11 cellular contexts compared by ENCODE assay signal in genomic region chr1:34165422-34165921, GRCh38. TPM values are rescaled to one million over a fixed set of nuclear protein-coding genes. Genes with fewer than 3 reads are reported as not detected.
DNase-seq lines count a peak whose midpoint lies in the region; TF ChIP-seq lines count a peak whose summit lies in the region.
"Had no signal": no experiment of that assay in that cellular context is flagged by ENCODE, and none has a peak within 500 bp of the region (broad histone marks: within the 10 kb centered on the region; RNA-seq: fewer than 3 reads in every experiment).

No MANE protein-coding gene starts in this region.

- H3K4me1 Mint-ChIP-seq in nephron progenitor cell = peaks cover 46% of the 10 kb centered on the region

- intact Hi-C loops in dorsolateral prefrontal cortex (cut with DNase I) = loop anchor here (10.0 kb wide), 3 partner anchors 101 to 579 kb away; no protein-coding TSS in a partner anchor
- intact Hi-C loops in posterior cingulate gyrus (cut with DNase I) = loop anchor here (10.0 kb wide), 1 partner anchor 291 kb away; no protein-coding TSS in a partner anchor

- H3K27ac ChIP-seq in AG04450 (ENCODE audit: low read depth, low read length) (no peak overlapping the region), HEK293 (ENCODE audit: extremely low read depth, low read depth, low read length) (no peak overlapping the region), dorsolateral prefrontal cortex (peak overlapping the region in 56 of 59 donors; percentile 23 to 97 (median 86))

- H3K9me3 ChIP-seq in AG04450 (ENCODE audit: control insufficient read depth, insufficient read depth, low read length) (no peaks in the 10 kb centered on the region; the same call in 1 of the 2 replicates), HEK293 (ENCODE audit: control insufficient read depth, insufficient read depth, low read depth, low read length) (no peaks in the 10 kb centered on the region)

- peak overlapping the region; percentile 83 for H3K4me3 Mint-ChIP-seq in nephron progenitor cell

- H3K36me3 ChIP-seq in HEK293 (ENCODE audit: control insufficient read depth in 2 of 2, insufficient read depth in 1 of 2, low read length in 2 of 2) = no peaks in the 10 kb centered on the region

- no peak overlapping the region for H3K27ac Mint-ChIP-seq in nephron progenitor cell

- H3K4me1 ChIP-seq in HEK293 (ENCODE audit: control insufficient read depth, insufficient read depth, low read length) = 0 out of 2 replicates have a peak, but pooled peaks cover 3% of the 10 kb centered on the region

- TF ChIP-seq CTCF in AG04450 (IDR thresholded peaks at IDR 0.05; ENCODE audit: low read depth, low read length) (no peak), HEK293 (tag by site-specific recombination; IDR thresholded peaks at IDR 0.05) (no peak), dorsolateral prefrontal cortex (IDR thresholded peaks at IDR 0.05 in 54 of 56, conservative IDR thresholded peaks at IDR 0.05 in 2 of 56; ENCODE audit: low read depth in 1 of 56, partially characterized antibody in 56 of 56) (peak in 5 of 56 donors; percentile 1 to 4 (median 3)), nephron progenitor cell (IDR thresholded peaks at IDR 0.05) (no peak)

- DNase-seq in AG04450 (ENCODE audit: low read depth, low spot score) (no peak), dorsolateral prefrontal cortex (peak in 1 of 10 donors; percentile 13), nephron progenitor cell (no peak), epidermal melanocyte (ENCODE audit: insufficient read length, low spot score) (no peak), NCI-H1048 (lab: John Stamatoyannopoulos, UW) (no peak), posterior cingulate gyrus (no peak), LoVo (ENCODE audit: low spot score) (no peak)
- DNase-seq: activated CD4-positive, alpha-beta T cell treated with anti-CD3 and anti-CD28 coated beads for 1 hour; GDM1 had no signal

- POLR2A ChIA-PET in AG04450 (lab: Yijun Ruan, JAX) (no interaction called here), HEK293 (lab: Yijun Ruan, JAX) (no interaction called here)

- CTCF ChIA-PET in AG04450 (lab: Charles Lee) (interaction anchor here (0.7 kb wide), 1 partner anchor 36 kb away, joined by 7 read pairs; no protein-coding TSS in a partner anchor), HEK293 (lab: Yijun Ruan, JAX) (interaction anchor here (0.6 to 1.5 kb wide), 2 partner anchors 526 to 533 kb away, joined by 3 read pairs; no protein-coding TSS in a partner anchor)

- peaks cover 97% of the 10 kb centered on the region for H3K27me3 Mint-ChIP-seq in nephron progenitor cell (ENCODE audit: low read depth, poor library complexity)

- peaks cover 6% of the 10 kb centered on the region for H3K27me3 ChIP-seq in AG04450 (ENCODE audit: control insufficient read depth, insufficient read depth, low read length)
- peaks cover 0 to 3% (median 0%) of the 10 kb centered on the region in 45 donors for H3K27me3 ChIP-seq in dorsolateral prefrontal cortex

- H3K4me3 ChIP-seq in AG04450 (ENCODE audit: low read depth, low read length) (peak overlapping the region; percentile 68), HEK293 (ENCODE audit: low read depth, low read length) (peak overlapping the region; percentile 49), dorsolateral prefrontal cortex (peak overlapping the region; percentile 40 to 81 (median 69))

- H3K9me3 Mint-ChIP-seq in nephron progenitor cell = no peaks in the 10 kb centered on the region

- no peaks in the 10 kb centered on the region for H3K36me3 Mint-ChIP-seq in nephron progenitor cell (ENCODE audit: low read depth)

TF ChIP-seq in HEK293, 187 proteins besides CTCF, POLR2A, EP300 and RAD21 (continues in another document):
- TF ChIP-seq ZFHX2 (tag by site-specific recombination; conservative IDR thresholded peaks at IDR 0.05) = peak; percentile 45
- TF ChIP-seq ZNF777 (tag by site-specific recombination; IDR thresholded peaks at IDR 0.05; ENCODE audit: borderline replicate concordance) = 0 out of 2 replicates have a peak, but pooled peaks have one; percentile 53
- TF ChIP-seq, protein P1, sequence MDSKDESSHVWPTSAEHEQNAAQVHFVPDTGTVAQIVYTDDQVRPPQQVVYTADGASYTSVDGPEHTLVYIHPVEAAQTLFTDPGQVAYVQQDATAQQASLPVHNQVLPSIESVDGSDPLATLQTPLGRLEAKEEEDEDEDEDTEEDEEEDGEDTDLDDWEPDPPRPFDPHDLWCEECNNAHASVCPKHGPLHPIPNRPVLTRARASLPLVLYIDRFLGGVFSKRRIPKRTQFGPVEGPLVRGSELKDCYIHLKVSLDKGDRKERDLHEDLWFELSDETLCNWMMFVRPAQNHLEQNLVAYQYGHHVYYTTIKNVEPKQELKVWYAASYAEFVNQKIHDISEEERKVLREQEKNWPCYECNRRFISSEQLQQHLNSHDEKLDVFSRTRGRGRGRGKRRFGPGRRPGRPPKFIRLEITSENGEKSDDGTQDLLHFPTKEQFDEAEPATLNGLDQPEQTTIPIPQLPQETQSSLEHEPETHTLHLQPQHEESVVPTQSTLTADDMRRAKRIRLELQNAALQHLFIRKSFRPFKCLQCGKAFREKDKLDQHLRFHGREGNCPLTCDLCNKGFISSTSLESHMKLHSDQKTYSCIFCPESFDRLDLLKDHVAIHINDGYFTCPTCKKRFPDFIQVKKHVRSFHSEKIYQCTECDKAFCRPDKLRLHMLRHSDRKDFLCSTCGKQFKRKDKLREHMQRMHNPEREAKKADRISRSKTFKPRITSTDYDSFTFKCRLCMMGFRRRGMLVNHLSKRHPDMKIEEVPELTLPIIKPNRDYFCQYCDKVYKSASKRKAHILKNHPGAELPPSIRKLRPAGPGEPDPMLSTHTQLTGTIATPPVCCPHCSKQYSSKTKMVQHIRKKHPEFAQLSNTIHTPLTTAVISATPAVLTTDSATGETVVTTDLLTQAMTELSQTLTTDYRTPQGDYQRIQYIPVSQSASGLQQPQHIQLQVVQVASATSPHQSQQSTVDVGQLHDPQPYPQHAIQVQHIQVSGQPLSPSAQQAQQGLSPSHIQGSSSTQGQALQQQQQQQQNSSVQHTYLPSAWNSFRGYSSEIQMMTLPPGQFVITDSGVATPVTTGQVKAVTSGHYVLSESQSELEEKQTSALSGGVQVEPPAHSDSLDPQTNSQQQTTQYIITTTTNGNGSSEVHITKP (tag by site-specific recombination; IDR thresholded peaks at IDR 0.05) = peak; percentile 87
- TF ChIP-seq ZNF544 (tag by site-specific recombination; IDR thresholded peaks at IDR 0.05) = peak; percentile 36; the same call in 1 of the 2 replicates
- TF ChIP-seq ZNF335 (tag by site-specific recombination; conservative IDR thresholded peaks at IDR 0.05) = 0 out of 2 replicates have a peak, but pooled peaks have one; percentile 16
- 0 out of 2 replicates have a peak, but pooled peaks have one; percentile 11 for TF ChIP-seq EGR2 (tag by site-specific recombination; IDR thresholded peaks at IDR 0.05; ENCODE audit: low read depth)
- no peak for TF ChIP-seq ZFP37 (tag by site-specific recombination; IDR thresholded peaks at IDR 0.05)
- TF ChIP-seq MEIS1 (CRISPR knock-in tag; IDR thresholded peaks at IDR 0.05; ENCODE audit: borderline replicate concordance) = no peak
- TF ChIP-seq, protein P2, sequence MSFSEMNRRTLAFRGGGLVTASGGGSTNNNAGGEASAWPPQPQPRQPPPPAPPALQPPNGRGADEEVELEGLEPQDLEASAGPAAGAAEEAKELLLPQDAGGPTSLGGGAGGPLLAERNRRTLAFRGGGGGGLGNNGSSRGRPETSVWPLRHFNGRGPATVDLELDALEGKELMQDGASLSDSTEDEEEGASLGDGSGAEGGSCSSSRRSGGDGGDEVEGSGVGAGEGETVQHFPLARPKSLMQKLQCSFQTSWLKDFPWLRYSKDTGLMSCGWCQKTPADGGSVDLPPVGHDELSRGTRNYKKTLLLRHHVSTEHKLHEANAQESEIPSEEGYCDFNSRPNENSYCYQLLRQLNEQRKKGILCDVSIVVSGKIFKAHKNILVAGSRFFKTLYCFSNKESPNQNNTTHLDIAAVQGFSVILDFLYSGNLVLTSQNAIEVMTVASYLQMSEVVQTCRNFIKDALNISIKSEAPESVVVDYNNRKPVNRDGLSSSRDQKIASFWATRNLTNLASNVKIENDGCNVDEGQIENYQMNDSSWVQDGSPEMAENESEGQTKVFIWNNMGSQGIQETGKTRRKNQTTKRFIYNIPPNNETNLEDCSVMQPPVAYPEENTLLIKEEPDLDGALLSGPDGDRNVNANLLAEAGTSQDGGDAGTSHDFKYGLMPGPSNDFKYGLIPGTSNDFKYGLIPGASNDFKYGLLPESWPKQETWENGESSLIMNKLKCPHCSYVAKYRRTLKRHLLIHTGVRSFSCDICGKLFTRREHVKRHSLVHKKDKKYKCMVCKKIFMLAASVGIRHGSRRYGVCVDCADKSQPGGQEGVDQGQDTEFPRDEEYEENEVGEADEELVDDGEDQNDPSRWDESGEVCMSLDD (tag by site-specific recombination; IDR thresholded peaks at IDR 0.05) = peak; percentile 87
- TF ChIP-seq PRDM1 (tag by site-specific recombination; IDR thresholded peaks at IDR 0.05) = no peak
- 0 out of 2 replicates have a peak, but pooled peaks have one; percentile 22 for TF ChIP-seq KLF16 (tag by site-specific recombination; IDR thresholded peaks at IDR 0.05)
- TF ChIP-seq ZNF121 (tag by site-specific recombination; IDR thresholded peaks at IDR 0.05) = no peak
- TF ChIP-seq ZNF670 (tag by site-specific recombination; IDR thresholded peaks at IDR 0.05; ENCODE audit: low read depth) = no peak
- TF ChIP-seq ZNF621 (tag by site-specific recombination; IDR thresholded peaks at IDR 0.05) = 0 out of 2 replicates have a peak, but pooled peaks have one; percentile 28
- peak; percentile 89 for TF ChIP-seq ZSCAN4 (tag by site-specific recombination; IDR thresholded peaks at IDR 0.05)

RNA-seq across cellular contexts. Expression of gene CSMD2, which starts 0.4 kb away (rescaled TPM):
- polyA plus RNA-seq in AG04450 (2011; rRNA removed) = 2.3 and 2.6 TPM in 2 replicates
- polyA minus RNA-seq in AG04450 (2011; rRNA and poly(A)+ RNA removed) = 3.8 and 5.5 TPM in 2 replicates
- 10 to 100 TPM; 13.2 to 37.8 (median 23.1) TPM for total RNA-seq in dorsolateral prefrontal cortex

RNA-seq across cellular contexts. Expression of gene C1orf94, which starts 11.2 kb away (rescaled TPM):
- polyA plus RNA-seq in AG04450 (2011; rRNA removed) = 0.10 and 0.17 TPM in 2 replicates
- polyA minus RNA-seq in AG04450 (2011; rRNA and poly(A)+ RNA removed) = 0.23 TPM in 1 of 2 replicates, not detected in the other
- total RNA-seq in dorsolateral prefrontal cortex = 1 to 10 TPM in 9 of 120 experiments, under 1 TPM in 81, not detected in 30; 0.19 to 1.8 (median 0.47) TPM
- total RNA-seq: lung microvascular endothelial cell had no signal

Comparison
In these comparisons a context has a peak if more than half of its experiments do, and no peak if none do; other contexts are left out.
1. H3K27ac ChIP-seq: peak in dorsolateral prefrontal cortex (56 of 59); none in AG04450 (single experiment) and HEK293 (single experiment).
2. Peak in every context shown above with its lines, with median percentiles within 50 percentile points of each other: H3K4me3 ChIP-seq.